In the genomic region with DNA sequence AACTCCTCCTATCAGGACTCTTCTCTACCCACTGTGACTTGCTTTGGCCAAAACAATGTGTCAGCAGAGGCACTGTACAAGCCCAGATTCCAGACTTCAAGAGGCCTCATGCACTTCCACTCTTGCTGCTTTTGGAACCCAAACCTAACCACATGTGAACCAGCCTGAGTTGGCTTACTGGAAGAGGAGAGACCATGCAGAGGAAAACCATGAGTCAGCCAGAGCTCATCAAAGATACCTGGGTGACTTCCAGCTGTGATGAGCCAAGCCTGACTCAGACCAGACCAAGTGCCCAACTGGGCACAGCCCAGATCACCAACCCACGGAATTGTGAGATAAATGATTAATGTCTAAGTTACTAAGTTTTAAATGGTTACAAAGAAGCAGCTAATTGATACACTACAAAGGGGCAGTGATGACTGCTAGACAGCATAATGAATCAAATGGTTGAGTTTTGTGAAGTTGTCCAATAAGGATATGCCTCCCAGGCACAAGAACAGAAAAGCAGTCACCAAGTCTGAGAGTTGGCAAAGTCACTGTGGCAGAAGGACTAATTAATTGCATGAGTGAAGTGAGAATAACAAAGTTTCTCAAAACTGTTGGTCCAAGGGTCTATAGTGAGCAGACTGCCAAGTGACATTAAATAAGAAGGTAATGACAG, we compare ENCODE assay signal across 2 cellular contexts.
TF ChIP-seq lines count a peak whose summit lies in the region.

No MANE protein-coding gene starts in this region.

TF ChIP-seq in HCT116, 20 proteins besides CTCF, POLR2A, EP300 and RAD21 (continued from another document):
- TF ChIP-seq YY1 (IDR thresholded peaks at IDR 0.05; ENCODE audit: extremely low read depth, insufficient replicate concordance, low read depth, low read length) (peak; percentile 60), TCF7L2 (IDR thresholded peaks at IDR 0.05; ENCODE audit: borderline replicate concordance, extremely low read depth, insufficient read depth, insufficient read length) (peak; percentile 96), ZBTB33 (IDR thresholded peaks at IDR 0.05; ENCODE audit: extremely low read depth, insufficient replicate concordance, low read length) (peak; percentile 84), SRF (IDR thresholded peaks at IDR 0.05; ENCODE audit: low read depth) (peak; percentile 95), EZH2phosphoT487 (IDR thresholded peaks at IDR 0.05; ENCODE audit: borderline replicate concordance) (no peak), ZFX (IDR thresholded peaks at IDR 0.05) (no peak), CEBPB (IDR thresholded peaks at IDR 0.05; ENCODE audit: low read depth) (peak; percentile 94), ZNF274 (IDR thresholded peaks at IDR 0.05; ENCODE audit: low read depth, low read length) (no peak), SIN3A (IDR thresholded peaks at IDR 0.05; ENCODE audit: low read depth) (peak; percentile 96)
- TF ChIP-seq, protein P1, sequence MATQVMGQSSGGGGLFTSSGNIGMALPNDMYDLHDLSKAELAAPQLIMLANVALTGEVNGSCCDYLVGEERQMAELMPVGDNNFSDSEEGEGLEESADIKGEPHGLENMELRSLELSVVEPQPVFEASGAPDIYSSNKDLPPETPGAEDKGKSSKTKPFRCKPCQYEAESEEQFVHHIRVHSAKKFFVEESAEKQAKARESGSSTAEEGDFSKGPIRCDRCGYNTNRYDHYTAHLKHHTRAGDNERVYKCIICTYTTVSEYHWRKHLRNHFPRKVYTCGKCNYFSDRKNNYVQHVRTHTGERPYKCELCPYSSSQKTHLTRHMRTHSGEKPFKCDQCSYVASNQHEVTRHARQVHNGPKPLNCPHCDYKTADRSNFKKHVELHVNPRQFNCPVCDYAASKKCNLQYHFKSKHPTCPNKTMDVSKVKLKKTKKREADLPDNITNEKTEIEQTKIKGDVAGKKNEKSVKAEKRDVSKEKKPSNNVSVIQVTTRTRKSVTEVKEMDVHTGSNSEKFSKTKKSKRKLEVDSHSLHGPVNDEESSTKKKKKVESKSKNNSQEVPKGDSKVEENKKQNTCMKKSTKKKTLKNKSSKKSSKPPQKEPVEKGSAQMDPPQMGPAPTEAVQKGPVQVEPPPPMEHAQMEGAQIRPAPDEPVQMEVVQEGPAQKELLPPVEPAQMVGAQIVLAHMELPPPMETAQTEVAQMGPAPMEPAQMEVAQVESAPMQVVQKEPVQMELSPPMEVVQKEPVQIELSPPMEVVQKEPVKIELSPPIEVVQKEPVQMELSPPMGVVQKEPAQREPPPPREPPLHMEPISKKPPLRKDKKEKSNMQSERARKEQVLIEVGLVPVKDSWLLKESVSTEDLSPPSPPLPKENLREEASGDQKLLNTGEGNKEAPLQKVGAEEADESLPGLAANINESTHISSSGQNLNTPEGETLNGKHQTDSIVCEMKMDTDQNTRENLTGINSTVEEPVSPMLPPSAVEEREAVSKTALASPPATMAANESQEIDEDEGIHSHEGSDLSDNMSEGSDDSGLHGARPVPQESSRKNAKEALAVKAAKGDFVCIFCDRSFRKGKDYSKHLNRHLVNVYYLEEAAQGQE (IDR thresholded peaks at IDR 0.05; ENCODE audit: low read depth): no peak
- TF ChIP-seq, protein P2, sequence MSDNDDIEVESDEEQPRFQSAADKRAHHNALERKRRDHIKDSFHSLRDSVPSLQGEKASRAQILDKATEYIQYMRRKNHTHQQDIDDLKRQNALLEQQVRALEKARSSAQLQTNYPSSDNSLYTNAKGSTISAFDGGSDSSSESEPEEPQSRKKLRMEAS (IDR thresholded peaks at IDR 0.05): peak; percentile 97

TF ChIP-seq in WTC11, 78 proteins besides CTCF, POLR2A, EP300 and RAD21 (continued from another document):
- TF ChIP-seq, protein P3, sequence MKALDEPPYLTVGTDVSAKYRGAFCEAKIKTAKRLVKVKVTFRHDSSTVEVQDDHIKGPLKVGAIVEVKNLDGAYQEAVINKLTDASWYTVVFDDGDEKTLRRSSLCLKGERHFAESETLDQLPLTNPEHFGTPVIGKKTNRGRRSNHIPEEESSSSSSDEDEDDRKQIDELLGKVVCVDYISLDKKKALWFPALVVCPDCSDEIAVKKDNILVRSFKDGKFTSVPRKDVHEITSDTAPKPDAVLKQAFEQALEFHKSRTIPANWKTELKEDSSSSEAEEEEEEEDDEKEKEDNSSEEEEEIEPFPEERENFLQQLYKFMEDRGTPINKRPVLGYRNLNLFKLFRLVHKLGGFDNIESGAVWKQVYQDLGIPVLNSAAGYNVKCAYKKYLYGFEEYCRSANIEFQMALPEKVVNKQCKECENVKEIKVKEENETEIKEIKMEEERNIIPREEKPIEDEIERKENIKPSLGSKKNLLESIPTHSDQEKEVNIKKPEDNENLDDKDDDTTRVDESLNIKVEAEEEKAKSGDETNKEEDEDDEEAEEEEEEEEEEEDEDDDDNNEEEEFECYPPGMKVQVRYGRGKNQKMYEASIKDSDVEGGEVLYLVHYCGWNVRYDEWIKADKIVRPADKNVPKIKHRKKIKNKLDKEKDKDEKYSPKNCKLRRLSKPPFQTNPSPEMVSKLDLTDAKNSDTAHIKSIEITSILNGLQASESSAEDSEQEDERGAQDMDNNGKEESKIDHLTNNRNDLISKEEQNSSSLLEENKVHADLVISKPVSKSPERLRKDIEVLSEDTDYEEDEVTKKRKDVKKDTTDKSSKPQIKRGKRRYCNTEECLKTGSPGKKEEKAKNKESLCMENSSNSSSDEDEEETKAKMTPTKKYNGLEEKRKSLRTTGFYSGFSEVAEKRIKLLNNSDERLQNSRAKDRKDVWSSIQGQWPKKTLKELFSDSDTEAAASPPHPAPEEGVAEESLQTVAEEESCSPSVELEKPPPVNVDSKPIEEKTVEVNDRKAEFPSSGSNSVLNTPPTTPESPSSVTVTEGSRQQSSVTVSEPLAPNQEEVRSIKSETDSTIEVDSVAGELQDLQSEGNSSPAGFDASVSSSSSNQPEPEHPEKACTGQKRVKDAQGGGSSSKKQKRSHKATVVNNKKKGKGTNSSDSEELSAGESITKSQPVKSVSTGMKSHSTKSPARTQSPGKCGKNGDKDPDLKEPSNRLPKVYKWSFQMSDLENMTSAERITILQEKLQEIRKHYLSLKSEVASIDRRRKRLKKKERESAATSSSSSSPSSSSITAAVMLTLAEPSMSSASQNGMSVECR (CRISPR knock-in tag; IDR thresholded peaks at IDR 0.05; ENCODE audit: borderline replicate concordance): no peak
